Comparison of ENCODE assay signal across 22 cellular contexts in the genomic region with DNA sequence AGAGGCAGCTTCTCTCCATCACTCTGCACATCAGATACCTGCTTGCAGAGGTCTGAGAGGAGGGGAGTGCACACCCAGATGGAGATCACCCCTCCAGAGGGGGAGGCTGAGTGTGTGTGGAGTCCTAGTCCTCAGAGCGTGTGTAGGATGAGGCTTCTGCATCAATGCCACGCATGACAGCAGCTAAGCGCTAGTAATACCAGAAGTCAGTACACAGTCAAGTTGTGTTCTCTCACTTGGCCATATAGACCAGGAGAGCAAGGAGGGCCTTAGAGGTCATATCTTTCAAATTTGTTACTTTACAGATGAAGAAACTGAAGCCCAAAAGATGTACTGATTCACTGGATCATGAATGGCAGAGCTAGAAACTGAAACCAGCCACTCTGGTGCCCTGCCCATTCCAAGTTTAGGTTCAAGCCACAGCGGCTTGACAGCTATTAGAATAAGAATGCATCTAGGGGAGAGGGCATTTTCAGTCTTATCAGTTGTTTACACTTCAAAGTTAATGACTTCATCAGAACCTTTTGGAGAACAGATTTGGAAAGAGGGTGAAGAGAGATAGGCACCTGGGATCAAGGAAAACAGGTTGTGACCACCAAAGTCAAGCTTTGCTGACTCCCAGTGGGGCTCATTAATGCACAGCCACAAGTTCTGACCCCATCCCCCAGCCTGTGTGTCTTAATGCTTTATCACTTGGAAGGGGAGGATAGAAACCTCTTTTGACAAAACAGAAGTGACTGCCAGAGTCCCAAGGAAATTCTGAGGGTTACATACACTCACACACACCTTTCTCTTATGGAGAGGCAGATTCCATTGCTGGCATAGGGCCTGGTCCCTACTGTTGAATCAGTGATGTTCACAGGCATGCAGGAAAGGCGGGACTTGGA.
DNase-seq lines count a peak whose midpoint lies in the region; ATAC-seq, FAIRE-seq and TF ChIP-seq lines count a peak whose summit lies in the region.
"Had no signal": no experiment of that assay in that cellular context is flagged by ENCODE, and none has a peak within 500 bp of the region (broad histone marks: within the 10 kb centered on the region; RNA-seq: fewer than 3 reads in every experiment).

No MANE protein-coding gene starts in this region.

- peaks cover 15% of the 10 kb centered on the region for H3K4me1 Mint-ChIP-seq in astrocyte (ENCODE audit: low read depth, unreplicated experiment)

- H2AFZ ChIP-seq in astrocyte (ENCODE audit: low read depth, low read length), result no peak overlapping the region
- H2AFZ ChIP-seq: parathyroid adenoma had no signal

- no peak overlapping the region for H3K27ac ChIP-seq in astrocyte (ENCODE audit: low read depth, low read length)
- H3K27ac ChIP-seq: adrenal gland, left ventricle myocardium inferior, parathyroid adenoma had no signal

- H3K27me3 Mint-ChIP-seq in astrocyte (ENCODE audit: low read depth, unreplicated experiment), result peaks cover 1% of the 10 kb centered on the region
- H3K27me3 Mint-ChIP-seq: CD4-positive, alpha-beta T cell had no signal

- no peak overlapping the region for H3K27ac Mint-ChIP-seq in astrocyte (ENCODE audit: unreplicated experiment)
- H3K27ac Mint-ChIP-seq: activated T-helper 2 cell treated with anti-CD3 and anti-CD28 coated beads, Interferon-gamma antibody, Interleukin-2, Interleukin-4, amounts not matched to agents 10 μg/mL and 5 μg/mL and 100 μg/mL, durations not matched to agents 14 hours and 24 hours and 36 hours; CD4-positive, alpha-beta T cell had no signal

- in situ Hi-C loops in G401 (cut with HindIII; ENCODE audit: low sequenced_read_pairs), result no loop called here

- no peaks in the 10 kb centered on the region for H3K79me2 ChIP-seq in astrocyte (ENCODE audit: insufficient read depth, low read length)
- H3K79me2 ChIP-seq: parathyroid adenoma had no signal

- H3K4me2 ChIP-seq in astrocyte (ENCODE audit: low read length), result no peak overlapping the region

- no peaks in the 10 kb centered on the region for H3K4me1 ChIP-seq in astrocyte (ENCODE audit: insufficient read depth, low read length)
- H3K4me1 ChIP-seq in mucosa of descending colon (ENCODE audit: low read depth), result peaks cover 11% of the 10 kb centered on the region
- H3K4me1 ChIP-seq: left ventricle myocardium inferior, parathyroid adenoma had no signal

- H3K4me3 ChIP-seq in astrocyte (ENCODE audit: insufficient read depth, low read depth, low read length) (no peak overlapping the region), mucosa of descending colon (no peak overlapping the region)
- H3K4me3 ChIP-seq: adrenal gland, left ventricle myocardium inferior had no signal

- DNase-seq in EH (ENCODE audit: low read depth) (peak; percentile 11), astrocyte (ENCODE audit: low read depth) (peak; percentile 45), mucosa of descending colon (no peak), D721Med (ENCODE audit: insufficient read length, low spot score) (no peak), G401 (ENCODE audit: low spot score) (no peak), T-helper 9 cell (no peak)
- DNase-seq: ACHN; activated CD4-positive, alpha-beta T cell treated with anti-CD3 and anti-CD28 coated beads for 1 hour; adrenal gland; CD4-positive, alpha-beta T cell; cortex of kidney; HCEC 1CT; left ventricle myocardium inferior; NCI-H187 treated with DMSO at 0.1 percent for 48 hours; SHP77; substantia nigra; T-helper 2 cell had no signal

- no peaks in the 10 kb centered on the region for H3K9me3 ChIP-seq in astrocyte (ENCODE audit: insufficient read depth, low read depth, low read length)
- H3K9me3 ChIP-seq in mucosa of descending colon, result no peaks in the 10 kb centered on the region
- H3K9me3 ChIP-seq: adrenal gland, left ventricle myocardium inferior had no signal

- H4K20me1 ChIP-seq in astrocyte (ENCODE audit: insufficient read depth, low read length), result no peaks in the 10 kb centered on the region

- no peaks in the 10 kb centered on the region for H3K27me3 ChIP-seq in astrocyte (ENCODE audit: insufficient read depth, low read length)
- H3K27me3 ChIP-seq: adrenal gland had no signal

- H3K9ac ChIP-seq in astrocyte (ENCODE audit: low read length), result no peak overlapping the region
- H3K9ac ChIP-seq: parathyroid adenoma had no signal

- no peaks in the 10 kb centered on the region for H3K36me3 Mint-ChIP-seq in astrocyte (ENCODE audit: low read depth, unreplicated experiment)

- no peak for TF ChIP-seq CTCF in astrocyte (IDR thresholded peaks at IDR 0.05; ENCODE audit: insufficient read depth, low read depth, low read length)
- no peak for TF ChIP-seq CTCF in mucosa of descending colon (IDR thresholded peaks at IDR 0.05)
- no peak for TF ChIP-seq CTCF in D721Med (IDR thresholded peaks at IDR 0.05; ENCODE audit: insufficient read depth, missing control alignments)

- peak; percentile 41 for ATAC-seq in HG03175 (IDR thresholded peaks at IDR 0.05; ENCODE audit: unreplicated experiment)
- ATAC-seq in mucosa of descending colon, result peak; percentile 29
- no peak for ATAC-seq in GM21576 (IDR thresholded peaks at IDR 0.05; ENCODE audit: unreplicated experiment)

- H3K36me3 ChIP-seq in astrocyte (ENCODE audit: insufficient read depth, low read length) (no peaks in the 10 kb centered on the region), mucosa of descending colon (ENCODE audit: low read depth) (no peaks in the 10 kb centered on the region)
- H3K36me3 ChIP-seq: adrenal gland, left ventricle myocardium inferior had no signal

- H3K4me3 Mint-ChIP-seq in astrocyte (ENCODE audit: unreplicated experiment), result no peak overlapping the region
- H3K4me3 Mint-ChIP-seq: CD4-positive, alpha-beta T cell had no signal

- intact Hi-C loops in mucosa of descending colon (cut with DNase I, micrococcal nuclease), result no loop called here

- no peak for FAIRE-seq in astrocyte (lab: Jason Lieb, UNC)
- no peak for FAIRE-seq in D721Med (lab: Jason Lieb, UNC)
- FAIRE-seq: frontal cortex had no signal

- H3K9me3 Mint-ChIP-seq in astrocyte (ENCODE audit: unreplicated experiment), result no peaks in the 10 kb centered on the region
- H3K9me3 Mint-ChIP-seq: activated T-helper 2 cell treated with anti-CD3 and anti-CD28 coated beads, Interferon-gamma antibody, Interleukin-2, Interleukin-4, amounts not matched to agents 10 μg/mL and 5 μg/mL and 100 μg/mL, durations not matched to agents 14 hours and 24 hours and 36 hours; CD4-positive, alpha-beta T cell had no signal

Comparison
In these comparisons a context has a peak if more than half of its experiments do, and no peak if none do; other contexts are left out.
1. DNase-seq: peak in EH (single experiment) and astrocyte (single experiment); none in mucosa of descending colon (0 of 3), D721Med (single experiment), G401 (single experiment) and T-helper 9 cell (single experiment).